ENCODE assay signal across 1 cellular context in the genomic region with DNA sequence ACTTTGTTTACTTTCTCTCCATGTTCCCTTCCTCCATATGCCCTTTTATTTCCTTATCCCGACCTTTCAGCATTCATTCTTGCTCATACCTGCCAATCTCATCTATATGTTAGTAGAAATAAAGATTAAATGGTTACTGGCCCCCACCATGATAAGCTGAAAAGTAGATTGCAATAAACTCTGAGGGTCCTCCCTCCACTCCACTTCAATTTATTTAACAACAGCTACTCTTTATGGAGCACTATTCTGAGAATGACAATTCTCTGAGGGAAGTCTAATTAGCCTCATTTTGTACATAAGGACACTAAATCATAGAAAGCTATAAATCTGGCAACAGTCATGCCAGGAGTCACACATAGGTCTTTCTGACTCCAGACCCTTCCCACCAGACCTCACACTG.
TF ChIP-seq lines count a peak whose summit lies in the region.

No MANE protein-coding gene starts in this region.

TF ChIP-seq in IMR-90, 13 proteins besides CTCF, POLR2A, EP300 and RAD21:
- no peak for TF ChIP-seq CEBPB (IDR thresholded peaks at IDR 0.05; ENCODE audit: low read depth, low read length)
- no peak for TF ChIP-seq FOS (IDR thresholded peaks at IDR 0.05; ENCODE audit: low read depth, low read length)
- TF ChIP-seq BHLHE40 (IDR thresholded peaks at IDR 0.05; ENCODE audit: low read depth, low read length) = no peak
- no peak for TF ChIP-seq MXI1 (IDR thresholded peaks at IDR 0.05; ENCODE audit: borderline replicate concordance, low read depth, low read length)
- TF ChIP-seq RCOR1 (IDR thresholded peaks at IDR 0.05; ENCODE audit: insufficient replicate concordance, low read length) = no peak
- no peak for TF ChIP-seq SMC3 (IDR thresholded peaks at IDR 0.05; ENCODE audit: low read depth, low read length)
- no peak for TF ChIP-seq CHD1 (IDR thresholded peaks at IDR 0.05; ENCODE audit: low read depth, low read length)
- no peak for TF ChIP-seq USF2 (IDR thresholded peaks at IDR 0.05; ENCODE audit: low read depth, low read length)
- no peak for TF ChIP-seq RFX5 (IDR thresholded peaks at IDR 0.05; ENCODE audit: low read depth, low read length)
- TF ChIP-seq MAZ (IDR thresholded peaks at IDR 0.05; ENCODE audit: borderline replicate concordance, low read depth, low read length) = no peak
- TF ChIP-seq, protein P1, sequence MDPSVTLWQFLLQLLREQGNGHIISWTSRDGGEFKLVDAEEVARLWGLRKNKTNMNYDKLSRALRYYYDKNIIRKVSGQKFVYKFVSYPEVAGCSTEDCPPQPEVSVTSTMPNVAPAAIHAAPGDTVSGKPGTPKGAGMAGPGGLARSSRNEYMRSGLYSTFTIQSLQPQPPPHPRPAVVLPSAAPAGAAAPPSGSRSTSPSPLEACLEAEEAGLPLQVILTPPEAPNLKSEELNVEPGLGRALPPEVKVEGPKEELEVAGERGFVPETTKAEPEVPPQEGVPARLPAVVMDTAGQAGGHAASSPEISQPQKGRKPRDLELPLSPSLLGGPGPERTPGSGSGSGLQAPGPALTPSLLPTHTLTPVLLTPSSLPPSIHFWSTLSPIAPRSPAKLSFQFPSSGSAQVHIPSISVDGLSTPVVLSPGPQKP (IDR thresholded peaks at IDR 0.05; ENCODE audit: borderline replicate concordance, low read depth, low read length) = no peak
- TF ChIP-seq NFE2L2 (IDR thresholded peaks at IDR 0.05; ENCODE audit: low read depth, low read length) = no peak
- TF ChIP-seq MAFK (IDR thresholded peaks at IDR 0.05; ENCODE audit: low read depth, low read length) = no peak
TF ChIP-seq in IMR-90: peak in this region for 0.
